Comparison of ENCODE assay signal across 6 cellular contexts in the genomic region with DNA sequence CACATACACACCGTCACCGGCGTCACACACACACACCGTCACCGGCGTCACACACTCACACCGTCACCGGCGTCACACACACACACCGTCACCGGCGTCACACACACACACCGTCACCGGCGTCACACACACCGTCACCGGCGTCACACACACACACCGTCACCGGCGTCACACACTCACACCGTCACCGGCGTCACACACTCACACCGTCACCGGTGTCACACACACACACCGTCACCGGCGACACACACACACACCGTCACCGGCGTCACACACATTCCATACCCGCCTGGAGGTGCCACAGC. TPM values are rescaled to one million over a fixed set of nuclear protein-coding genes. Genes with fewer than 3 reads are reported as not detected.
DNase-seq lines count a peak whose midpoint lies in the region; ATAC-seq, FAIRE-seq and TF ChIP-seq lines count a peak whose summit lies in the region.
"Not testable (repeated sequence)": the region's sequence is repeated elsewhere in the genome, so short reads cannot be mapped to it uniquely, and the experiment has no call there.

No MANE protein-coding gene starts in this region.

- H3K27me3 ChIP-seq in BLaER1 treated with 17β-estradiol and CSF1 and Interleukin-3, amounts not matched to agents 10 nM and 100 nM, result peaks cover 0 to 24% (median 0%) of the 10 kb centered on the region in 11 experiments; a peak in 4 of 22 replicates
- peaks cover 14 to 53% of the 10 kb centered on the region in 2 experiments; a peak in 4 of 5 replicates for H3K27me3 ChIP-seq in K562 (ENCODE audit: control insufficient read depth in 2 of 2, insufficient read depth in 2 of 2, low read length in 2 of 2)

- not testable (repeated sequence) for H2AFZ ChIP-seq in K562 (ENCODE audit: low read depth, low read length)

- not testable (repeated sequence) for TF ChIP-seq POLR2A in GM12891 (IDR thresholded peaks at IDR 0.05; ENCODE audit: low read depth, low read length); K562 (conservative IDR thresholded peaks at IDR 0.05)

- peaks cover 27% of the 10 kb centered on the region for H3K27me3 Mint-ChIP-seq in T-helper 17 cell
- H3K27me3 Mint-ChIP-seq in stimulated activated memory B cell treated with anti-CD40 and anti-IgM and Interleukin-4, amounts not matched to agents 10 μg/mL and 1 μg/mL and 100 μg/mL, for 72 hours, result peaks cover 21% of the 10 kb centered on the region

- not testable (repeated sequence) for BruUV-seq in K562 (replicated peaks; lab: Mats Ljungman, UMichigan)

- not testable (repeated sequence) for H3K4me1 Mint-ChIP-seq in T-helper 17 cell
- peaks cover 29% of the 10 kb centered on the region for H3K4me1 Mint-ChIP-seq in stimulated activated memory B cell treated with anti-CD40 and anti-IgM and Interleukin-4, amounts not matched to agents 10 μg/mL and 1 μg/mL and 100 μg/mL, for 72 hours

- TF ChIP-seq RAD21 in K562 (CRISPR knock-in tag; conservative IDR thresholded peaks at IDR 0.05 in 1 of 2, IDR thresholded peaks at IDR 0.05 in 1 of 2), result not testable (repeated sequence)

- ATAC-seq in T-helper 17 cell; K562; stimulated activated memory B cell treated with anti-CD40 and anti-IgM and Interleukin-4, amounts not matched to agents 10 μg/mL and 1 μg/mL and 100 μg/mL, for 72 hours: not testable (repeated sequence)

- peak overlapping the region; percentile 21 for H3K27ac Mint-ChIP-seq in T-helper 17 cell
- peak overlapping the region; percentile 57 for H3K27ac Mint-ChIP-seq in stimulated activated memory B cell treated with anti-CD40 and anti-IgM and Interleukin-4, amounts not matched to agents 10 μg/mL and 1 μg/mL and 100 μg/mL, for 72 hours

- not testable (repeated sequence) for H3K79me2 ChIP-seq in K562 (ENCODE audit: control insufficient read depth, insufficient read depth, low read length)

- not testable (repeated sequence) for H3K4me3 ChIP-seq in BLaER1 treated with 17β-estradiol and CSF1 and Interleukin-3, amounts not matched to agents 10 nM and 100 nM; K562

- not testable (repeated sequence) for TF ChIP-seq EP300 in K562 (IDR thresholded peaks at IDR 0.05; ENCODE audit: low read length)

- H3K27ac ChIP-seq in BLaER1 treated with 17β-estradiol and CSF1 and Interleukin-3, amounts not matched to agents 10 nM and 100 nM, result peak overlapping the region in 4 of 11 experiments; percentile 47 to 71 (median 62); a peak in 8 of 22 replicates
- not testable (repeated sequence) for H3K27ac ChIP-seq in K562 (ENCODE audit: extremely low read depth, low read depth, low read length)

- H3K9me3 ChIP-seq in BLaER1 treated with 17β-estradiol and CSF1 and Interleukin-3, amounts not matched to agents 10 nM and 100 nM (replicated peaks in 1 of 11), result peaks cover 3 to 21% (median 13%) of the 10 kb centered on the region in 11 experiments
- not testable (repeated sequence) for H3K9me3 ChIP-seq in T-helper 17 cell (ENCODE audit: control insufficient read depth, low read length, poor library complexity, severe bottlenecking); K562 (replicated peaks; ENCODE audit: control insufficient read depth, insufficient read depth, low read depth, low read length)

- POLR2A ChIA-PET in K562 (lab: Yijun Ruan, JAX), result not testable (repeated sequence)

- TF ChIP-seq CTCF in K562 (IDR thresholded peaks at IDR 0.05 in 2 of 3, conservative IDR thresholded peaks at IDR 0.05 in 1 of 3; ENCODE audit: insufficient read depth in 2 of 3, low read depth in 1 of 3, low read length in 3 of 3), result not testable (repeated sequence)

- H3K9me3 Mint-ChIP-seq in stimulated activated memory B cell treated with anti-CD40 and anti-IgM and Interleukin-4, amounts not matched to agents 10 μg/mL and 1 μg/mL and 100 μg/mL, for 72 hours, result not testable (repeated sequence)

- H3K36me3 Mint-ChIP-seq in T-helper 17 cell (ENCODE audit: low read depth); stimulated activated memory B cell treated with anti-CD40 and anti-IgM and Interleukin-4, amounts not matched to agents 10 μg/mL and 1 μg/mL and 100 μg/mL, for 72 hours: not testable (repeated sequence)

- H3K4me1 ChIP-seq in BLaER1 treated with 17β-estradiol and CSF1 and Interleukin-3, amounts not matched to agents 10 nM and 100 nM, result peaks cover 39 to 66% (median 44%) of the 10 kb centered on the region in 10 experiments
- not testable (repeated sequence) for H3K4me1 ChIP-seq in K562 (replicated peaks in 1 of 2; ENCODE audit: control insufficient read depth in 2 of 2, insufficient read depth in 2 of 2, low read length in 2 of 2)

- H3K4me3 Mint-ChIP-seq in T-helper 17 cell; stimulated activated memory B cell treated with anti-CD40 and anti-IgM and Interleukin-4, amounts not matched to agents 10 μg/mL and 1 μg/mL and 100 μg/mL, for 72 hours: not testable (repeated sequence)

- H3K36me3 ChIP-seq in BLaER1 treated with 17β-estradiol and CSF1 and Interleukin-3, amounts not matched to agents 10 nM and 100 nM; K562 (ENCODE audit: control insufficient read depth, insufficient read depth, low read length): not testable (repeated sequence)

- not testable (repeated sequence) for H4K20me1 ChIP-seq in BLaER1 treated with 17β-estradiol and CSF1 and Interleukin-3, amounts not matched to agents 10 nM and 100 nM; K562 (replicated peaks; ENCODE audit: control insufficient read depth, insufficient read depth, low read length)

- H3K9me1 ChIP-seq in K562 (ENCODE audit: control insufficient read depth, insufficient read depth, low read length), result not testable (repeated sequence)

- CTCF ChIA-PET in K562 (lab: Yijun Ruan, JAX; ENCODE audit: low intra/inter-chr PET ratio), result not testable (repeated sequence)

- not testable (repeated sequence) for DNase-seq in GM12891 (ENCODE audit: insufficient read length, low spot score); T-helper 17 cell; K562 (ENCODE audit: extremely low read depth in 1 of 4, low spot score in 3 of 4)
- DNase-seq in activated CD8-positive, alpha-beta memory T cell treated with anti-CD3 and anti-CD28 coated beads for 24 hours, result peak; percentile 28

- intact Hi-C loops in K562 (cut with micrococcal nuclease), result not testable (repeated sequence)

- not testable (repeated sequence) for H3K9ac ChIP-seq in BLaER1 treated with 17β-estradiol and CSF1 and Interleukin-3, amounts not matched to agents 10 nM and 100 nM; K562 (ENCODE audit: insufficient read depth in 1 of 2, low read depth in 2 of 2, low read length in 2 of 2)

- 0% methylated on average over 5 of the region's 33 CpGs for WGBS in K562 (ENCODE audit: insufficient coverage, low coverage, missing lambda C conversion rate)

- FAIRE-seq in GM12891 (lab: Jason Lieb, UNC), result peak; percentile 74
- FAIRE-seq in K562 (lab: Jason Lieb, UNC), result not testable (repeated sequence)

- in situ Hi-C loops in K562 (cut with MboI), result not testable (repeated sequence)

- H3K4me2 ChIP-seq in BLaER1 treated with 17β-estradiol and CSF1 and Interleukin-3, amounts not matched to agents 10 nM and 100 nM, result peak overlapping the region in 10 of 11 experiments; percentile 77 to 94 (median 86); a peak in 19 of 22 replicates
- H3K4me2 ChIP-seq in K562 (ENCODE audit: insufficient read depth, low read length), result not testable (repeated sequence)

TF ChIP-seq in K562, 482 proteins besides CTCF, POLR2A, EP300 and RAD21:
- peak; percentile 67 for TF ChIP-seq CREB1 (IDR thresholded peaks at IDR 0.05)
- TF ChIP-seq CREB1 (CRISPR knock-in tag; IDR thresholded peaks at IDR 0.05), result not testable (repeated sequence)

RNA-seq across cellular contexts. Expression of a gene that starts 29.8 kb away (rescaled TPM):
- 64.3 TPM for polyA plus RNA-seq in GM12891 (2012; ENCODE audit: low read depth, missing spikeins)
- total RNA-seq in T-helper 17 cell (100 to 1,000 TPM; 197 to 225 TPM), K562 (2014; rRNA removed) (39.6 and 52.1 TPM in 2 replicates), K562 (2014; rRNA removed; fragmentation: Illumina TruSeq; extraction: Trizol) (68.9 and 71.9 TPM in 2 replicates), K562 (2015; rRNA removed; fragmentation: Illumina TruSeq; extraction: Trizol) (49.7 and 53.2 TPM in 2 replicates), K562 (2021) (93.5 and 99.3 TPM in 2 replicates)
- 52.6 and 55.6 TPM in 2 replicates for total RNA-seq in K562 (2011; cell fraction: chromatin; rRNA removed; ENCODE audit: low replicate concordance)
- 37.4 and 40.2 TPM in 2 replicates for total RNA-seq in K562 (2011; cell fraction: nucleolus; rRNA removed)
- total RNA-seq in K562 (2011; cell fraction: nucleoplasm; rRNA removed), result 57.5 and 64.9 TPM in 2 replicates
- polyA plus RNA-seq in K562 (2011; rRNA removed) (36.9 and 42.9 TPM in 2 replicates), K562 (2014; fragmentation: Illumina TruSeq; extraction: Trizol) (12.6 and 13.6 TPM in 2 replicates), K562 (2014; fragmentation: Nextera tagmentation; extraction: Ambion mirVana) (10 to 100 TPM; 13.7 to 47.6 TPM), K562 (2014; rRNA removed) (30.3 and 33.2 TPM in 2 replicates)
- polyA plus RNA-seq in K562 (2011; cell fraction: cytosol; rRNA removed), result 20.5 and 35.3 TPM in 2 replicates
- 28.5 and 42.5 TPM in 2 replicates for polyA plus RNA-seq in K562 (2011; cell fraction: nucleus; rRNA removed)
- polyA plus RNA-seq in K562 (2012), result 12.1 and 12.4 TPM in 2 replicates
- polyA minus RNA-seq in K562 (2011; rRNA and poly(A)+ RNA removed), result 109 and 119 TPM in 2 replicates
- 68.1 and 69.3 TPM in 2 replicates for polyA minus RNA-seq in K562 (2011; cell fraction: cytosol; rRNA and poly(A)+ RNA removed)
- polyA minus RNA-seq in K562 (2011; cell fraction: nucleus; rRNA and poly(A)+ RNA removed), result 21.5 and 41.5 TPM in 2 replicates
